Comparison of ENCODE assay signal across 8 cellular contexts in genomic region chr9:29213374-29214161, GRCh38. TPM values are rescaled to one million over a fixed set of nuclear protein-coding genes. Genes with fewer than 3 reads are reported as not detected.
DNase-seq lines count a peak whose midpoint lies in the region; ATAC-seq and TF ChIP-seq lines count a peak whose summit lies in the region.

Gene LINGO2, minus strand, starts transcription at chr9:29213601.

- no peak within 1 kb of the TSS for H3K4me2 ChIP-seq in OCI-LY7 (ENCODE audit: low read length)

- WGBS in stomach, 5 donors, result 1 to 4% (median 3%) methylated on average over 47 to 59 of the region's 59 CpGs

- no peaks in the 10 kb centered on the region for H3K9me2 ChIP-seq in OCI-LY7 (ENCODE audit: insufficient read depth, low read length)

- peak; percentile 17 for DNase-seq in M059J (ENCODE audit: low read depth)
- peak in 2 of 3 donors; percentile 12 to 16 for DNase-seq in immature natural killer cell
- peak; percentile 34 for DNase-seq in stomach
- no peak for DNase-seq in OCI-LY7 (ENCODE audit: low spot score)
- no peak for DNase-seq in Kasumi-1 (lab: John Stamatoyannopoulos, UW)

- CTCF ChIA-PET in OCI-LY7 (lab: Charles Lee; ENCODE audit: unreplicated experiment), result no interaction called here

- H3K4me3 ChIP-seq in ACC112 (ENCODE audit: low read depth, low read length) (0 out of 2 replicates have a peak within 1 kb of the TSS, but pooled peaks have one; percentile 21), stomach (peak within 1 kb of the TSS; percentile 46 to 69 (median 59)), OCI-LY7 (ENCODE audit: low read depth, low read length, poor library complexity, severe bottlenecking) (no peak within 1 kb of the TSS)

- H3K9me3 ChIP-seq in stomach (no peaks in the 10 kb centered on the region), OCI-LY7 (ENCODE audit: low read length) (no peaks in the 10 kb centered on the region)

- H3K79me2 ChIP-seq in ACC112 (ENCODE audit: control insufficient read depth, insufficient read depth, low read length, unreplicated experiment) (no peaks in the 10 kb centered on the region), OCI-LY7 (ENCODE audit: insufficient read depth, low read depth, low read length) (no peaks in the 10 kb centered on the region)

- POLR2A ChIA-PET in OCI-LY7 (lab: Charles Lee), result no interaction called here

- no peaks in the 10 kb centered on the region for H4K20me1 ChIP-seq in OCI-LY7 (ENCODE audit: insufficient read depth, low read length)

- intact Hi-C loops in stomach (cut with DNase I; ENCODE audit: low total_unique reads), result no loop called here
- intact Hi-C loops in OCI-LY7 (cut with micrococcal nuclease; ENCODE audit: unreplicated experiment), result no loop called here

- no peak for ATAC-seq in activated T-helper 17 cell treated with anti-CD3 and anti-CD28 coated beads, Interleukin-2, amount 50 U/mL, for 72 hours (replicated peaks)
- ATAC-seq in GM21447 (IDR thresholded peaks at IDR 0.05; ENCODE audit: unreplicated experiment), result no peak

- no peaks in the 10 kb centered on the region for H3K4me1 ChIP-seq in ACC112 (ENCODE audit: control insufficient read depth, insufficient read depth, low read length, unreplicated experiment)
- H3K4me1 ChIP-seq in stomach, result peaks cover 16 to 42% (median 36%) of the 10 kb centered on the region in 4 donors
- H3K4me1 ChIP-seq in OCI-LY7 (ENCODE audit: insufficient read depth, low read length, poor library complexity, severe bottlenecking), result no peaks in the 10 kb centered on the region

- no peak within 1 kb of the TSS for H3K27ac ChIP-seq in ACC112 (ENCODE audit: low read depth, low read length)
- peak within 1 kb of the TSS in 3 of 5 donors; percentile 36 to 73 (median 64) for H3K27ac ChIP-seq in stomach
- H3K27ac ChIP-seq in OCI-LY7 (ENCODE audit: low read depth, low read length, poor library complexity, severe bottlenecking), result no peak within 1 kb of the TSS

- H3K27me3 Mint-ChIP-seq in activated T-helper 17 cell treated with anti-CD3 and anti-CD28 coated beads, Interleukin-2, amount 50 U/mL, for 72 hours, result peaks cover 64% of the 10 kb centered on the region
- peaks cover 0 to 12% (median 11%) of the 10 kb centered on the region in 3 donors for H3K27me3 Mint-ChIP-seq in immature natural killer cell (ENCODE audit: low read depth in 3 of 3)

- H2AFZ ChIP-seq in ACC112 (ENCODE audit: low read length, unreplicated experiment) (no peak within 1 kb of the TSS), OCI-LY7 (ENCODE audit: low read length) (no peak within 1 kb of the TSS)

- no peak for TF ChIP-seq POLR2A in stomach (IDR thresholded peaks at IDR 0.05)

- H3K9me3 Mint-ChIP-seq in activated T-helper 17 cell treated with anti-CD3 and anti-CD28 coated beads, Interleukin-2, amount 50 U/mL, for 72 hours, result no peaks in the 10 kb centered on the region
- H3K9me3 Mint-ChIP-seq in immature natural killer cell, result peaks cover 1 to 21% (median 15%) of the 10 kb centered on the region in 6 donors

- no peak within 1 kb of the TSS for H3K27ac Mint-ChIP-seq in activated T-helper 17 cell treated with anti-CD3 and anti-CD28 coated beads, Interleukin-2, amount 50 U/mL, for 72 hours
- peak within 1 kb of the TSS; percentile 48 to 85 (median 69) for H3K27ac Mint-ChIP-seq in immature natural killer cell

- H3K36me3 Mint-ChIP-seq in activated T-helper 17 cell treated with anti-CD3 and anti-CD28 coated beads, Interleukin-2, amount 50 U/mL, for 72 hours (ENCODE audit: low read depth), result no peaks in the 10 kb centered on the region
- H3K36me3 Mint-ChIP-seq in immature natural killer cell, result no peaks in the 10 kb centered on the region

- no peak for TF ChIP-seq EP300 in stomach (IDR thresholded peaks at IDR 0.05)

- H3K4me3 Mint-ChIP-seq in activated T-helper 17 cell treated with anti-CD3 and anti-CD28 coated beads, Interleukin-2, amount 50 U/mL, for 72 hours, result peak within 1 kb of the TSS; percentile 59
- H3K4me3 Mint-ChIP-seq in immature natural killer cell, result peak within 1 kb of the TSS; percentile 88 to 97 (median 93)

- H3K36me3 ChIP-seq in ACC112 (ENCODE audit: insufficient read depth, low read length), result no peaks in the 10 kb centered on the region
- H3K36me3 ChIP-seq in stomach, result no peaks in the 10 kb centered on the region
- H3K36me3 ChIP-seq in OCI-LY7 (ENCODE audit: insufficient read depth, low read length), result no peaks in the 10 kb centered on the region

- BruUV-seq in OCI-LY7 (replicated peaks; lab: Mats Ljungman, UMichigan), result no TSS peak

- TF ChIP-seq CTCF in stomach (IDR thresholded peaks at IDR 0.05), result no peak
- no peak for TF ChIP-seq CTCF in OCI-LY7 (conservative IDR thresholded peaks at IDR 0.05; ENCODE audit: low read length)

- H3K27me3 ChIP-seq in ACC112 (ENCODE audit: insufficient read depth, low read length) (peaks cover 76% of the 10 kb centered on the region), stomach (peaks cover 5 to 64% (median 38%) of the 10 kb centered on the region in 3 donors)

- H3K4me1 Mint-ChIP-seq in activated T-helper 17 cell treated with anti-CD3 and anti-CD28 coated beads, Interleukin-2, amount 50 U/mL, for 72 hours, result peaks cover 6% of the 10 kb centered on the region
- peaks cover 23 to 27% of the 10 kb centered on the region in 2 donors for H3K4me1 Mint-ChIP-seq in immature natural killer cell

RNA-seq across cellular contexts. Expression of gene LINGO2, which starts in this region (rescaled TPM):
- total RNA-seq in M059J (2014; rRNA removed; shearing (Covaris generic)), result 0.15 and 0.32 TPM in 2 replicates
- total RNA-seq in activated T-helper 17 cell treated with anti-CD3 and anti-CD28 coated beads, Interleukin-2, amount 50 U/mL, for 72 hours, result not detected
- polyA plus RNA-seq in immature natural killer cell (1 to 10 TPM; 1.8 to 8.9 (median 8.6) TPM), stomach (under 1 TPM in 2 of 3 donors, not detected in 1; 0.25 to 0.31 TPM)
- total RNA-seq in stomach (1 to 10 TPM in 1 of 5 donors, under 1 TPM in 2, not detected in 2; 0.45 to 4.4 (median 0.72) TPM), OCI-LY7 (2022) (not detected in 2 replicates)
- total RNA-seq in OCI-LY7 (2014; rRNA removed; shearing (Covaris generic)), result not detected in 2 replicates

Comparison
In these comparisons a context has a peak if more than half of its experiments do, and no peak if none do; other contexts are left out.
1. Peak in DNase-seq in M059J; RNA of the gene not detected or under 1 TPM.
2. H3K27ac ChIP-seq: peak in stomach (3 of 5); none in ACC112 (single experiment) and OCI-LY7 (single experiment).
3. DNase-seq: peak in immature natural killer cell (2 of 3) and stomach (single experiment); none in OCI-LY7 (single experiment) and Kasumi-1 (0 of 2).